13 cellular contexts compared by ENCODE assay signal in the genomic region with DNA sequence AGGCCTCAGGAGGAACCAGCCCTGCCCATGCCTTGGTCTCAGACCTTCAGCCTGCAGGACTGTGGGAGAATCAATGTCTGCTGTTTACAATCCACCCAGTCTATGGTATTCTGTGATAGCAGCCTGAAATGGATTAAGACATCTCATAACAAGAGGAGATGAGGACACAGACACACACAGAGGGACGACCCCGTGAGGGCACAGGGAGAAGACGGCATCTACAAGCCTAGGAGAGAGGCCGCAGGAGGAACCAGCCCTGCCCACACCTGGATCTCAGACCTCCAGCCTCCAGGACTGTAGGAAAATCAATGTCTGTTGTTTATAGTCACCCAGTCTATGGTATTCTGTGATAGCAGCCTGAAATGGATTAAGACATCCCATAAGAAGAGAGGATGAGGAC. TPM values are rescaled to one million over a fixed set of nuclear protein-coding genes. Genes with fewer than 3 reads are reported as not detected.
DNase-seq lines count a peak whose midpoint lies in the region; ATAC-seq and TF ChIP-seq lines count a peak whose summit lies in the region.
"Had no signal": no experiment of that assay in that cellular context is flagged by ENCODE, and none has a peak within 500 bp of the region (broad histone marks: within the 10 kb centered on the region; RNA-seq: fewer than 3 reads in every experiment).

No MANE protein-coding gene starts in this region.

- H3K79me2 ChIP-seq in H9 (ENCODE audit: insufficient read depth, low read length), result peaks cover 29% of the 10 kb centered on the region; the same call in 1 of the 2 replicates

- no peak overlapping the region for H4K91ac ChIP-seq in H9 (ENCODE audit: insufficient read length, low read depth, low read length)

- WGBS in H9 (ENCODE audit: extremely low coverage, insufficient read length, low lambda C conversion rate), result no CpG with 5 or more reads among the region's 4 CpGs

- no peak overlapping the region for H3T11ph ChIP-seq in H9 (ENCODE audit: low read length)

- no peak overlapping the region for H2BK120ac ChIP-seq in H9 (ENCODE audit: low read depth, low read length, poor library complexity, severe bottlenecking)

- peak overlapping the region; percentile 36 for H3K4me3 Mint-ChIP-seq in CD4-positive, alpha-beta T cell
- peak overlapping the region; percentile 92 to 95 for H3K4me3 Mint-ChIP-seq in H9
- peak overlapping the region; percentile 86 for H3K4me3 Mint-ChIP-seq in neural crest cell

- H3K4me1 Mint-ChIP-seq in CD4-positive, alpha-beta T cell (ENCODE audit: low read depth), result peaks cover 28% of the 10 kb centered on the region
- H3K4me1 Mint-ChIP-seq in H9 (peaks cover 3 to 33% of the 10 kb centered on the region in 2 experiments), neural crest cell (peaks cover 17% of the 10 kb centered on the region)

- H3K9ac ChIP-seq in H9 (ENCODE audit: extremely low read depth, insufficient read length, low read length) (no peak overlapping the region), adipocyte (ENCODE audit: low read length) (peak overlapping the region; percentile 49)

- no peak overlapping the region for H2BK12ac ChIP-seq in H9 (ENCODE audit: insufficient read length, low read depth, low read length)

- no peaks in the 10 kb centered on the region for H3K27me3 ChIP-seq in CD4-positive, alpha-beta T cell (ENCODE audit: control insufficient read depth, insufficient read depth, low read length)
- H3K27me3 ChIP-seq in H9 (ENCODE audit: insufficient read depth, low read length), result no peaks in the 10 kb centered on the region
- no peaks in the 10 kb centered on the region for H3K27me3 ChIP-seq in adipocyte (replicated peaks; ENCODE audit: control insufficient read depth, insufficient read depth, low read length)
- H3K27me3 ChIP-seq: brain microvascular endothelial cell had no signal

- no peak overlapping the region for H3K56ac ChIP-seq in H9 (ENCODE audit: insufficient read length, low read depth, low read length)

- intact Hi-C loops in CD4-positive, alpha-beta T cell (cut with DNase I, micrococcal nuclease), result no loop called here

- H3K4me1 ChIP-seq in H9 (ENCODE audit: insufficient read depth, low read length), result no peaks in the 10 kb centered on the region
- peaks cover 40% of the 10 kb centered on the region for H3K4me1 ChIP-seq in adipocyte (ENCODE audit: control insufficient read depth, insufficient read depth, low read length)

- peaks cover 8% of the 10 kb centered on the region for H3K23me2 ChIP-seq in H9 (ENCODE audit: insufficient read length, low read depth, low read length, poor library complexity, severe bottlenecking)

- no peak for TF ChIP-seq CTCF in CD4-positive, alpha-beta T cell (IDR thresholded peaks at IDR 0.05)
- no peak for TF ChIP-seq CTCF in H9 (conservative IDR thresholded peaks at IDR 0.05)
- TF ChIP-seq CTCF in neural crest cell (conservative IDR thresholded peaks at IDR 0.05), result no peak

- no peak overlapping the region for H3K4ac ChIP-seq in H9 (ENCODE audit: low read depth, low read length)

- no peaks in the 10 kb centered on the region for H4K20me1 ChIP-seq in H9 (ENCODE audit: control insufficient read depth, insufficient read depth, insufficient read length)

- no peak overlapping the region for H3K18ac ChIP-seq in H9 (ENCODE audit: insufficient read length, low read depth, low read length)

- peak overlapping the region; percentile 18 for H3K27ac Mint-ChIP-seq in CD4-positive, alpha-beta T cell
- 0 out of 7 replicates have a peak overlapping the region, but pooled peaks of 2 of the 3 experiments have one; percentile 49 to 65 for H3K27ac Mint-ChIP-seq in H9
- H3K27ac Mint-ChIP-seq in neural crest cell (ENCODE audit: unreplicated experiment), result no peak overlapping the region

- no peak overlapping the region for H2AFZ ChIP-seq in H9 (ENCODE audit: low read length)

- H4K8ac ChIP-seq in H9 (replicated peaks; ENCODE audit: insufficient read length, low read depth, low read length), result no peak overlapping the region

- H3K14ac ChIP-seq in H9 (ENCODE audit: insufficient read depth, low read length), result no peak overlapping the region

- H4K5ac ChIP-seq in H9 (ENCODE audit: insufficient read length, low read depth, low read length), result no peak overlapping the region

- CTCF ChIA-PET in CD4-positive, alpha-beta T cell (lab: Charles Lee), result no interaction called here

- peaks cover 15% of the 10 kb centered on the region for H3K79me1 ChIP-seq in H9 (ENCODE audit: insufficient read depth, low read depth, low read length, poor library complexity, severe bottlenecking)

- H3K27me3 Mint-ChIP-seq in CD4-positive, alpha-beta T cell, result no peaks in the 10 kb centered on the region
- H3K27me3 Mint-ChIP-seq in H9 (ENCODE audit: low read depth), result no peaks in the 10 kb centered on the region; the same call in none of the 2 replicates
- peaks cover 3% of the 10 kb centered on the region for H3K27me3 Mint-ChIP-seq in neural crest cell (ENCODE audit: low read depth)

- H3K36me3 Mint-ChIP-seq in CD4-positive, alpha-beta T cell (ENCODE audit: low read depth), result peaks cover 77% of the 10 kb centered on the region
- peaks cover 60 to 76% (median 75%) of the 10 kb centered on the region in 3 experiments for H3K36me3 Mint-ChIP-seq in H9 (ENCODE audit: insufficient read depth in 1 of 3, low read depth in 3 of 3)
- peaks cover 34% of the 10 kb centered on the region for H3K36me3 Mint-ChIP-seq in neural crest cell (ENCODE audit: low read depth)

- no peak overlapping the region for H2BK5ac ChIP-seq in H9 (ENCODE audit: insufficient read length, low read length)

- no peak for DNase-seq in CD4-positive, alpha-beta T cell
- DNase-seq in H9, result no peak
- no peak for DNase-seq in adipocyte (ENCODE audit: low read depth)
- no peak for DNase-seq in neural crest cell (ENCODE audit: low read depth, low spot score)
- DNase-seq in SKM-1 treated with dmso at 0.1 percent for 144 hours (lab: John Stamatoyannopoulos, UW; ENCODE audit: unreplicated experiment), result no peak
- no peak for DNase-seq in caudate nucleus (lab: John Stamatoyannopoulos, UW)
- DNase-seq: brain microvascular endothelial cell, H7, MM.1S had no signal

- H3K9me3 Mint-ChIP-seq in CD4-positive, alpha-beta T cell, result no peaks in the 10 kb centered on the region
- peaks cover 3 to 4% of the 10 kb centered on the region in 2 experiments; a peak in 3 of 5 replicates for H3K9me3 Mint-ChIP-seq in H9
- H3K9me3 Mint-ChIP-seq in neural crest cell, result no peaks in the 10 kb centered on the region

- H3K4me2 ChIP-seq in H9 (ENCODE audit: insufficient read depth, insufficient read length, low read length), result no peak overlapping the region

- peak overlapping the region; percentile 15 for H3K4me3 ChIP-seq in adipocyte (ENCODE audit: low read length)

- no peak overlapping the region for H2AK5ac ChIP-seq in H9 (ENCODE audit: insufficient read length, low read length)

- POLR2A ChIA-PET in CD4-positive, alpha-beta T cell (lab: Charles Lee), result no interaction called here

- no peak for ATAC-seq in CD4-positive, alpha-beta T cell (ENCODE audit: poor library complexity)
- ATAC-seq in HG03469 (IDR thresholded peaks at IDR 0.05; ENCODE audit: unreplicated experiment) (no peak), HG02852 (IDR thresholded peaks at IDR 0.05; ENCODE audit: unreplicated experiment) (no peak)

- H3K9me3 ChIP-seq in CD4-positive, alpha-beta T cell (ENCODE audit: control insufficient read depth, low read length), result no peaks in the 10 kb centered on the region
- H3K9me3 ChIP-seq in H9 (ENCODE audit: control insufficient read depth, low read depth, low read length) (no peaks in the 10 kb centered on the region), adipocyte (ENCODE audit: control insufficient read depth, low read length) (no peaks in the 10 kb centered on the region)

- no peak overlapping the region for H2BK20ac ChIP-seq in H9 (ENCODE audit: low read depth, low read length, poor library complexity, severe bottlenecking)

- H3K36me3 ChIP-seq in adipocyte (ENCODE audit: control insufficient read depth, insufficient read depth, low read length, severe bottlenecking), result peaks cover 73% of the 10 kb centered on the region

- no peak overlapping the region for H3K23ac ChIP-seq in H9 (ENCODE audit: insufficient read length, low read depth, low read length)

- no peak overlapping the region for H2BK15ac ChIP-seq in H9 (ENCODE audit: low read depth, low read length)

- H3K27ac ChIP-seq in CD4-positive, alpha-beta T cell (ENCODE audit: low read depth, low read length), result no peak overlapping the region
- H3K27ac ChIP-seq in H9 (ENCODE audit: insufficient read length, low read depth, low read length) (no peak overlapping the region), caudate nucleus (ENCODE audit: low read depth, low read length) (no peak overlapping the region)
- H3K27ac ChIP-seq: brain microvascular endothelial cell had no signal

RNA-seq across cellular contexts. Expression of a gene that starts 3.3 kb away (rescaled TPM):
- 100 to 1,000 TPM; 338 to 340 TPM for total RNA-seq in CD4-positive, alpha-beta T cell
- total RNA-seq in H9 (2021), result 553 and 558 TPM in 2 replicates
- 507 and 510 TPM in 2 replicates for total RNA-seq in neural crest cell

RNA-seq across cellular contexts. Expression of a gene that starts 52.1 kb away (rescaled TPM):
- total RNA-seq in CD4-positive, alpha-beta T cell, result under 1 TPM; 0.45 to 0.49 TPM
- 0.24 TPM in 1 of 2 replicates, not detected in the other for total RNA-seq in H9 (2021)
- not detected in 2 replicates for total RNA-seq in neural crest cell
- total RNA-seq: activated CD8-positive, alpha-beta memory T cell treated with anti-CD3 and anti-CD28 coated beads for 36 hours; renal cortical epithelial cell had no signal

Comparison
In these comparisons a context has a peak if more than half of its experiments do, and no peak if none do; other contexts are left out.
1. H3K4me3 Mint-ChIP-seq: peak in every context shown above with its lines; median percentile 94 in H9; 86 in neural crest cell; 36 in CD4-positive, alpha-beta T cell.